8 cellular contexts compared by ENCODE assay signal in genomic region chr6:148392127-148392526, GRCh38. TPM values are rescaled to one million over a fixed set of nuclear protein-coding genes. Genes with fewer than 3 reads are reported as not detected.
DNase-seq lines count a peak whose midpoint lies in the region; ATAC-seq, FAIRE-seq and TF ChIP-seq lines count a peak whose summit lies in the region.
"Not testable (repeated sequence)": the region's sequence is repeated elsewhere in the genome, so short reads cannot be mapped to it uniquely, and the experiment has no call there.
"Had no signal": no experiment of that assay in that cellular context is flagged by ENCODE, and none has a peak within 500 bp of the region (broad histone marks: within the 10 kb centered on the region; RNA-seq: fewer than 3 reads in every experiment).

No MANE protein-coding gene starts in this region.

- not testable (repeated sequence) for H3K36me3 ChIP-seq in IMR-90 (ENCODE audit: control insufficient read depth, insufficient read depth, low read length); K562 (ENCODE audit: control insufficient read depth, insufficient read depth, low read length); breast epithelium; HepG2 (replicated peaks in 1 of 2; ENCODE audit: control insufficient read depth in 1 of 2, insufficient read depth in 2 of 2, low read length in 2 of 2); thyroid gland

- H3K9ac ChIP-seq in IMR-90 (ENCODE audit: low read depth, low read length); K562 (ENCODE audit: insufficient read depth in 1 of 2, low read depth in 2 of 2, low read length in 2 of 2); HepG2 (ENCODE audit: insufficient read depth, low read depth, low read length): not testable (repeated sequence)

- not testable (repeated sequence) for TF ChIP-seq POLR2A in A549 (IDR thresholded peaks at IDR 0.05; ENCODE audit: low read length); IMR-90 (IDR thresholded peaks at IDR 0.05; ENCODE audit: low read depth, low read length); K562 (conservative IDR thresholded peaks at IDR 0.05); breast epithelium (IDR thresholded peaks at IDR 0.05); HepG2 (IDR thresholded peaks at IDR 0.05; ENCODE audit: insufficient read depth in 1 of 2, low read depth in 2 of 2, low read length in 2 of 2); thyroid gland (IDR thresholded peaks at IDR 0.05)

- H2BK15ac ChIP-seq in IMR-90 (ENCODE audit: low read depth, low read length) = not testable (repeated sequence)

- H3K56ac ChIP-seq in IMR-90 (ENCODE audit: extremely low read depth, insufficient read depth, low read length) = not testable (repeated sequence)

- not testable (repeated sequence) for H4K8ac ChIP-seq in IMR-90 (ENCODE audit: low read depth in 2 of 2, low read length in 2 of 2)

- dilution Hi-C loops in IMR-90 (cut with HindIII; ENCODE audit: low sequenced_read_pairs, unreplicated experiment) = not testable (repeated sequence)

- not testable (repeated sequence) for H2AK5ac ChIP-seq in IMR-90 (ENCODE audit: low read depth, low read length)

- not testable (repeated sequence) for H4K91ac ChIP-seq in IMR-90 (ENCODE audit: insufficient read depth, low read depth, low read length)

- DNase-seq in A549 (ENCODE audit: low read depth in 1 of 2, low spot score in 1 of 2); IMR-90; K562 (ENCODE audit: extremely low read depth in 1 of 4, low spot score in 3 of 4); breast epithelium (ENCODE audit: low spot score in 2 of 2); HepG2 (ENCODE audit: low spot score); thyroid gland: not testable (repeated sequence)

- in situ Hi-C loops in IMR-90 (cut with MboI; ENCODE audit: low sequenced_read_pairs); K562 (cut with MboI); HepG2 (cut with HindIII; ENCODE audit: extremely low pct_ligation_motif_present, low pct_unique_long_range_greater_than_20kb): not testable (repeated sequence)

- TF ChIP-seq EP300 in A549 (IDR thresholded peaks at IDR 0.05); K562 (IDR thresholded peaks at IDR 0.05; ENCODE audit: low read length); HepG2 (IDR thresholded peaks at IDR 0.05; ENCODE audit: low read depth in 2 of 2, low read length in 2 of 2); HepG2 (CRISPR knock-in tag; IDR thresholded peaks at IDR 0.05; ENCODE audit: borderline replicate concordance): not testable (repeated sequence)

- TF ChIP-seq CTCF in A549 (IDR thresholded peaks at IDR 0.05); IMR-90 (conservative IDR thresholded peaks at IDR 0.05; ENCODE audit: low read depth, low read length); K562 (IDR thresholded peaks at IDR 0.05 in 2 of 3, conservative IDR thresholded peaks at IDR 0.05 in 1 of 3; ENCODE audit: insufficient read depth in 2 of 3, low read depth in 1 of 3, low read length in 3 of 3); breast epithelium (IDR thresholded peaks at IDR 0.05); HepG2 (CRISPR knock-in tag; IDR thresholded peaks at IDR 0.05); thyroid gland (IDR thresholded peaks at IDR 0.05): not testable (repeated sequence)

- POLR2A ChIA-PET in A549 (lab: Yijun Ruan, JAX); IMR-90 (lab: Charles Lee; ENCODE audit: unreplicated experiment); K562 (lab: Yijun Ruan, JAX); HepG2 (lab: Yijun Ruan, JAX): not testable (repeated sequence)

- not testable (repeated sequence) for H3K4me2 ChIP-seq in A549; IMR-90 (ENCODE audit: low read depth, low read length); K562 (ENCODE audit: insufficient read depth, low read length); HepG2 (ENCODE audit: low read depth, low read length)

- not testable (repeated sequence) for H3K4me3 ChIP-seq in A549; IMR-90 (ENCODE audit: insufficient read depth, low read depth, low read length); K562; breast epithelium; HepG2 (replicated peaks in 1 of 3; ENCODE audit: insufficient read depth in 1 of 3, low read depth in 2 of 3, low read length in 3 of 3); thyroid gland (replicated peaks in 1 of 3)

- not testable (repeated sequence) for H4K5ac ChIP-seq in IMR-90 (ENCODE audit: low read depth, low read length)

- H3K79me2 ChIP-seq in K562 (ENCODE audit: control insufficient read depth, insufficient read depth, low read length); HepG2 (ENCODE audit: insufficient read depth, low read length): not testable (repeated sequence)

- not testable (repeated sequence) for H2BK5ac ChIP-seq in IMR-90 (ENCODE audit: low read depth, low read length, poor library complexity, severe bottlenecking)

- H3K18ac ChIP-seq in IMR-90 (ENCODE audit: low read depth, low read length) = not testable (repeated sequence)

- H2BK20ac ChIP-seq in IMR-90 (ENCODE audit: low read depth, low read length) = not testable (repeated sequence)

- not testable (repeated sequence) for H3K27me3 ChIP-seq in IMR-90 (ENCODE audit: control insufficient read depth, insufficient read depth, low read length); breast epithelium; HepG2 (ENCODE audit: control insufficient read depth in 1 of 2, insufficient read depth in 2 of 2, low read length in 2 of 2); thyroid gland
- H3K27me3 ChIP-seq in K562 (ENCODE audit: control insufficient read depth in 2 of 2, insufficient read depth in 2 of 2, low read length in 2 of 2) = peaks cover 10 to 33% of the 10 kb centered on the region in 2 experiments; a peak in 4 of 5 replicates

- intact Hi-C loops in IMR-90 (cut with micrococcal nuclease) = loop anchor here (1.0 kb wide), 1 partner anchor 33 kb away; no protein-coding TSS in a partner anchor
- intact Hi-C loops in K562 (cut with micrococcal nuclease); breast epithelium (cut with DNase I; ENCODE audit: low total_unique reads); HepG2 (cut with micrococcal nuclease; ENCODE audit: unreplicated experiment); thyroid gland (cut with DNase I): not testable (repeated sequence)

- not testable (repeated sequence) for H2AK9ac ChIP-seq in IMR-90 (replicated peaks; ENCODE audit: low read depth, low read length, poor library complexity)

- BruUV-seq in IMR-90 (replicated peaks; lab: Mats Ljungman, UMichigan); K562 (replicated peaks; lab: Mats Ljungman, UMichigan); HepG2 (replicated peaks; lab: Mats Ljungman, UMichigan): not testable (repeated sequence)

- not testable (repeated sequence) for H2BK120ac ChIP-seq in IMR-90 (ENCODE audit: low read depth, low read length)

- 97% methylated on average over 8 of the region's 8 CpGs for WGBS in A549 (ENCODE audit: missing lambda C conversion rate)
- 100% methylated on average over 1 of the region's 8 CpGs; no CpG with 5 or more reads in 1 of the 2 experiments for WGBS in IMR-90 (ENCODE audit: extremely low coverage in 2 of 2, insufficient read length in 1 of 2), 2 experiments
- WGBS in K562 (ENCODE audit: insufficient coverage, low coverage, missing lambda C conversion rate) = 16% methylated on average over 4 of the region's 8 CpGs
- WGBS in HepG2 (ENCODE audit: low lambda C conversion rate) = over 99% methylated on average over 8 of the region's 8 CpGs
- 95 to 96% methylated on average over 8 of the region's 8 CpGs for WGBS in thyroid gland, 2 donors

- H3K14ac ChIP-seq in IMR-90 (replicated peaks; ENCODE audit: low read depth, low read length) = not testable (repeated sequence)

- H4K20me1 ChIP-seq in IMR-90 (ENCODE audit: insufficient read depth, low read length); K562 (replicated peaks; ENCODE audit: control insufficient read depth, insufficient read depth, low read length); HepG2 (ENCODE audit: insufficient read depth, low read length): not testable (repeated sequence)

- H3K27ac ChIP-seq in A549; IMR-90 (ENCODE audit: insufficient read depth, low read length); K562 (ENCODE audit: extremely low read depth, low read depth, low read length); HepG2 (ENCODE audit: extremely low read length, insufficient read depth, low read length): not testable (repeated sequence)
- peak overlapping the region; percentile 14 to 41 for H3K27ac ChIP-seq in breast epithelium
- peak overlapping the region in 2 of 3 donors; percentile 6 to 49 for H3K27ac ChIP-seq in thyroid gland

- H3K4me1 ChIP-seq in A549; IMR-90 (ENCODE audit: control insufficient read depth, insufficient read depth, low read length); K562 (replicated peaks in 1 of 2; ENCODE audit: control insufficient read depth in 2 of 2, insufficient read depth in 2 of 2, low read length in 2 of 2); breast epithelium; HepG2 (ENCODE audit: insufficient read depth, low read length): not testable (repeated sequence)
- peaks cover 34 to 66% of the 10 kb centered on the region in 2 donors for H3K4me1 ChIP-seq in thyroid gland

- H3K4ac ChIP-seq in IMR-90 (ENCODE audit: low read depth, low read length) = not testable (repeated sequence)

- not testable (repeated sequence) for H3K23ac ChIP-seq in IMR-90 (ENCODE audit: low read depth, low read length)

- not testable (repeated sequence) for H3K9me1 ChIP-seq in IMR-90 (ENCODE audit: insufficient read depth, low read length); K562 (ENCODE audit: control insufficient read depth, insufficient read depth, low read length)

- not testable (repeated sequence) for FAIRE-seq in A549 (lab: Jason Lieb, UNC); K562 (lab: Jason Lieb, UNC); HepG2 (lab: Jason Lieb, UNC)

- CTCF ChIA-PET in A549 (lab: Yijun Ruan, JAX); IMR-90 (lab: Yijun Ruan, JAX); HepG2 (lab: Yijun Ruan, JAX; ENCODE audit: low intra/inter-chr PET ratio, low total read pairs): not testable (repeated sequence)
- CTCF ChIA-PET in K562 (lab: Yijun Ruan, JAX; ENCODE audit: low intra/inter-chr PET ratio) = interaction anchor here (0.6 kb wide), 1 partner anchor 141 kb away, joined by 6 read pairs; no protein-coding TSS in a partner anchor

- not testable (repeated sequence) for H2AFZ ChIP-seq in IMR-90 (replicated peaks; ENCODE audit: low read length, poor library complexity); K562 (ENCODE audit: low read depth, low read length); HepG2 (ENCODE audit: low read length)

- ATAC-seq in A549; IMR-90 (ENCODE audit: low read depth); K562; HepG2: not testable (repeated sequence)

- TF ChIP-seq RAD21 in A549 (conservative IDR thresholded peaks at IDR 0.05 in 1 of 2, IDR thresholded peaks at IDR 0.05 in 1 of 2); IMR-90 (IDR thresholded peaks at IDR 0.05; ENCODE audit: low read length); K562 (CRISPR knock-in tag; conservative IDR thresholded peaks at IDR 0.05 in 1 of 2, IDR thresholded peaks at IDR 0.05 in 1 of 2); HepG2 (CRISPR knock-in tag; IDR thresholded peaks at IDR 0.05): not testable (repeated sequence)

- H3K79me1 ChIP-seq in IMR-90 (ENCODE audit: low read depth in 1 of 2, low read length in 2 of 2) = peaks cover 12 to 44% of the 10 kb centered on the region in 2 experiments

- not testable (repeated sequence) for H3K9me3 ChIP-seq in A549; IMR-90 (ENCODE audit: control insufficient read depth, insufficient read depth, low read length); K562 (replicated peaks; ENCODE audit: control insufficient read depth, insufficient read depth, low read depth, low read length); breast epithelium; HepG2 (ENCODE audit: low read length); thyroid gland

RNA-seq across cellular contexts. Expression of gene SASH1, which starts 49.5 kb away (rescaled TPM):
- polyA plus RNA-seq in A549 (2011; rRNA removed) (3.0 and 3.2 TPM in 2 replicates), A549 (2017; fragmentation: RNase III; extraction: RNeasy Plus Mini Kit Qiagen cat#74134 plus additional on column Dnase treatment) (2.1 to 2.5 TPM (median 2.4 TPM) in 3 replicates), IMR-90 (2012; rRNA removed) (11.6 and 11.7 TPM in 2 replicates), K562 (2011; rRNA removed) (0.31 and 1.5 TPM in 2 replicates), K562 (2014; fragmentation: Illumina TruSeq; extraction: Trizol) (1.4 and 1.6 TPM in 2 replicates), K562 (2014; fragmentation: Nextera tagmentation; extraction: Ambion mirVana) (1 to 10 TPM in 1 of 2 experiments, under 1 TPM in 1; 0.35 to 1.2 TPM), K562 (2014; rRNA removed) (0.76 and 2.3 TPM in 2 replicates), HepG2 (2011; rRNA removed) (6.7 and 7.5 TPM in 2 replicates)
- polyA plus RNA-seq in A549 (2012; cell fraction: cytosol; rRNA removed) = 1.2 and 1.5 TPM in 2 replicates
- 1.5 and 1.6 TPM in 2 replicates for polyA plus RNA-seq in A549 (2012; cell fraction: nucleus; rRNA removed)
- polyA minus RNA-seq in A549 (2011; rRNA and poly(A)+ RNA removed) = 5.1 and 8.4 TPM in 2 replicates
- total RNA-seq in IMR-90 (2012; rRNA removed) (16.5 and 20.3 TPM in 2 replicates), K562 (2014; rRNA removed) (1.2 and 1.7 TPM in 2 replicates), K562 (2014; rRNA removed; fragmentation: Illumina TruSeq; extraction: Trizol) (1.7 and 2.2 TPM in 2 replicates), K562 (2015; rRNA removed; fragmentation: Illumina TruSeq; extraction: Trizol) (1.8 and 2.0 TPM in 2 replicates), K562 (2021) (3.2 and 3.5 TPM in 2 replicates), breast epithelium (100 to 1,000 TPM; 107 to 304 (median 145) TPM), HepG2 (2016; rRNA removed; fragmentation: Illumina TruSeq; extraction: Trizol) (8.2 and 8.9 TPM in 2 replicates), thyroid gland (100 to 1,000 TPM; 154 to 235 (median 190) TPM)
- 6.7 and 8.2 TPM in 2 replicates for polyA plus RNA-seq in IMR-90 (2012; cell fraction: cytosol; rRNA removed)
- 13.3 and 28.8 TPM in 2 replicates for polyA plus RNA-seq in IMR-90 (2012; cell fraction: nucleus; rRNA removed; ENCODE audit: low replicate concordance)
- 5.2 and 8.1 TPM in 2 replicates for total RNA-seq in K562 (2011; cell fraction: chromatin; rRNA removed; ENCODE audit: low replicate concordance)
- total RNA-seq in K562 (2011; cell fraction: nucleolus; rRNA removed) = 2.0 and 3.2 TPM in 2 replicates
- 5.5 and 5.9 TPM in 2 replicates for total RNA-seq in K562 (2011; cell fraction: nucleoplasm; rRNA removed)
- 0.22 and 1.3 TPM in 2 replicates for polyA plus RNA-seq in K562 (2011; cell fraction: cytosol; rRNA removed)
- 0.10 and 1.8 TPM in 2 replicates for polyA plus RNA-seq in K562 (2011; cell fraction: nucleus; rRNA removed)
- 1.1 and 2.6 TPM in 2 replicates for polyA plus RNA-seq in K562 (2012)
- polyA minus RNA-seq in K562 (2011; rRNA and poly(A)+ RNA removed) = 0.45 and 4.5 TPM in 2 replicates
- polyA minus RNA-seq in K562 (2011; cell fraction: cytosol; rRNA and poly(A)+ RNA removed) = 0.27 and 2.4 TPM in 2 replicates
- 0.78 and 5.9 TPM in 2 replicates for polyA minus RNA-seq in K562 (2011; cell fraction: nucleus; rRNA and poly(A)+ RNA removed)
- 0.91 and 1.1 TPM in 2 replicates for total RNA-seq in HepG2 (2016; cell fraction: cytosol; rRNA removed; fragmentation: Illumina TruSeq; extraction: Trizol; ENCODE audit: low read depth)
- 8.5 and 8.6 TPM in 2 replicates for total RNA-seq in HepG2 (2016; cell fraction: insoluble cytoplasmic fraction; rRNA removed; fragmentation: Illumina TruSeq; extraction: Trizol)
- 2.7 and 3.7 TPM in 2 replicates for total RNA-seq in HepG2 (2016; cell fraction: membrane; rRNA removed; fragmentation: Illumina TruSeq; extraction: Trizol)
- 19.3 and 22.1 TPM in 2 replicates for total RNA-seq in HepG2 (2016; cell fraction: nucleus; rRNA removed; fragmentation: Illumina TruSeq; extraction: Trizol)
- polyA plus RNA-seq in HepG2 (2011; cell fraction: cytosol; rRNA removed) = 5.4 and 5.6 TPM in 2 replicates
- polyA plus RNA-seq in HepG2 (2011; cell fraction: nucleus; rRNA removed) = 8.8 and 9.0 TPM in 2 replicates
- 7.3 and 8.1 TPM in 2 replicates for polyA plus RNA-seq in HepG2 (2012)
- 0.12 and 0.19 TPM in 2 replicates for polyA plus RNA-seq in HepG2 (2016; cell fraction: cytosol; fragmentation: Illumina TruSeq; extraction: Trizol; ENCODE audit: low read depth)
- 6.5 and 7.2 TPM in 2 replicates for polyA plus RNA-seq in HepG2 (2016; cell fraction: insoluble cytoplasmic fraction; fragmentation: Illumina TruSeq; extraction: Trizol; ENCODE audit: low read depth)
- polyA plus RNA-seq in HepG2 (2016; cell fraction: membrane; fragmentation: Illumina TruSeq; extraction: Trizol; ENCODE audit: low read depth) = 0.71 and 0.77 TPM in 2 replicates
- polyA plus RNA-seq in HepG2 (2016; cell fraction: nucleus; fragmentation: Illumina TruSeq; extraction: Trizol; ENCODE audit: insufficient read depth, low read depth) = 8.4 and 10.2 TPM in 2 replicates
- polyA minus RNA-seq in HepG2 (2011; rRNA and poly(A)+ RNA removed; ENCODE audit: low replicate concordance) = 2.9 and 20.7 TPM in 2 replicates
- 12.7 and 13.1 TPM in 2 replicates for polyA minus RNA-seq in HepG2 (2011; cell fraction: cytosol; rRNA and poly(A)+ RNA removed)
- 42.2 and 48.4 TPM in 2 replicates for polyA minus RNA-seq in HepG2 (2011; cell fraction: nucleus; rRNA and poly(A)+ RNA removed)
- total RNA-seq: CD4-positive, CD25-positive, alpha-beta regulatory T cell had no signal
- polyA plus RNA-seq: CD8-positive, alpha-beta memory T cell had no signal
